23 cellular contexts compared by ENCODE assay signal in the genomic region with DNA sequence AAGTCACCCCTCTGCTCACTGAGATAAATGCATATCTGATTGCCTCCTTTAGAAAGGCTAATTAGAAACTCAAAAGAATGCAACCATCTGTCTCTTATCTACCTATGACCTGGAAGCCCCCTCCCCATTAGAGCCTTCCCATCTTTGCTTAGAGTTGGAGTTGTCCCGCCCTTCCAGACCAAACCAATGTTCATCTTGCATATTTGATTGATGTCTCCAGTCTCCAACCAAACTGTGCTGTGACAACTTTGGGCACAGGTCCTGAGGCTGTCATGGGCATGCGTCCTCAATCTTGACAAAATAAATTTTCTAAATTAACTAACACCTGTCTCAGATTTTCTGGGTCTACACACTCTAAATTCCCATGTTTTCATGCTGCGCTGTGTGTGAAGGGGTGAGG.
"Had no signal": no experiment of that assay in that cellular context is flagged by ENCODE, and none has a peak within 500 bp of the region (broad histone marks: within the 10 kb centered on the region; RNA-seq: fewer than 3 reads in every experiment).

No MANE protein-coding gene starts in this region.

- H3K27ac ChIP-seq: dorsolateral prefrontal cortex, epithelial cell of prostate, esophagus squamous epithelium, gastroesophageal sphincter, sigmoid colon, skin epidermis, testis, tibial nerve, upper lobe of right lung had no signal

- H3K4me1 ChIP-seq: esophagus squamous epithelium, gastroesophageal sphincter, sigmoid colon, testis, upper lobe of right lung had no signal

- DNase-seq: cortex of kidney; dorsolateral prefrontal cortex; effector memory CD4-positive, alpha-beta T cell; esophagus squamous epithelium; foreskin fibroblast; glutamatergic neuron; left colon; left ventricle myocardium superior; mesenchymal stem cell; naive B cell; nephron progenitor cell; sigmoid colon; stimulated activated CD4-positive, alpha-beta T cell treated with anti-CD3 and anti-CD28 coated beads, Interleukin-2, amount 100 ng/mL, for 24 hours; stimulated activated CD4-positive, alpha-beta T cell treated with anti-CD3 and anti-CD28 coated beads, Interleukin-4, amount 100 ng/mL, for 4 hours; stimulated activated naive B cell treated with anti-CD40 and anti-IgM and Interleukin-4, amounts not matched to agents 10 μg/mL and 1 μg/mL and 100 μg/mL, for 72 hours; stimulated activated naive CD8-positive, alpha-beta T cell treated with anti-CD3 and anti-CD28 coated beads, Interleukin-15, amount 100 ng/mL, for 72 hours; testis; upper lobe of right lung had no signal

- H3K4me3 ChIP-seq: dorsolateral prefrontal cortex, esophagus squamous epithelium, gastroesophageal sphincter, lung, sigmoid colon, skin epidermis, testis, tibial nerve, upper lobe of right lung had no signal

- H3K9me3 ChIP-seq: esophagus squamous epithelium, gastroesophageal sphincter, sigmoid colon, testis, tibial nerve, upper lobe of right lung had no signal

- H3K27me3 ChIP-seq: dorsolateral prefrontal cortex, esophagus squamous epithelium, gastroesophageal sphincter, sigmoid colon, testis, tibial nerve, upper lobe of right lung had no signal

- H3K36me3 ChIP-seq: gastroesophageal sphincter, sigmoid colon had no signal
